In genomic region chr19:49111218-49111998, GRCh38 we compare ENCODE assay signal across 1 cellular context.
TF ChIP-seq lines count a peak whose summit lies in the region.

No MANE protein-coding gene starts in this region.

TF ChIP-seq in H1, 55 proteins besides CTCF, POLR2A, EP300 and RAD21:
- TF ChIP-seq SAP30 (IDR thresholded peaks at IDR 0.05; ENCODE audit: insufficient read depth, insufficient replicate concordance, low read length) (no peak), CEBPB (IDR thresholded peaks at IDR 0.05; ENCODE audit: low read depth, low read length) (0 out of 2 replicates have a peak, but pooled peaks have one; percentile 24)
